Comparison of ENCODE assay signal across 8 cellular contexts in genomic region chr5:10627185-10628115, GRCh38.
DNase-seq lines count a peak whose midpoint lies in the region; ATAC-seq and TF ChIP-seq lines count a peak whose summit lies in the region.

No MANE protein-coding gene starts in this region.

- no peaks in the 10 kb centered on the region for H3K27me3 ChIP-seq in testis

- H3K9me3 ChIP-seq in SK-N-MC (ENCODE audit: low read depth, low read length) (no peaks in the 10 kb centered on the region), testis (no peaks in the 10 kb centered on the region)

- H3K27ac Mint-ChIP-seq in HFFc6, result peak overlapping the region; percentile 84
- H3K27ac Mint-ChIP-seq in activated naive CD4-positive, alpha-beta T cell treated with anti-CD3 and anti-CD28 coated beads, Interleukin-2, amount 50 U/mL, for 24 hours, result peak overlapping the region; percentile 82

- H3K4me3 Mint-ChIP-seq in HFFc6, result peak overlapping the region; percentile 89
- H3K4me3 Mint-ChIP-seq in activated naive CD4-positive, alpha-beta T cell treated with anti-CD3 and anti-CD28 coated beads, Interleukin-2, amount 50 U/mL, for 24 hours, result peak overlapping the region; percentile 95

- peak; percentile 97 for ATAC-seq in omental fat pad (ENCODE audit: low FRiP score)

- H3K36me3 ChIP-seq in SK-N-MC (ENCODE audit: insufficient read depth, low read length) (no peaks in the 10 kb centered on the region), testis (ENCODE audit: low read depth, missing control alignments) (no peaks in the 10 kb centered on the region)

- no peak for TF ChIP-seq POLR2A in testis (IDR thresholded peaks at IDR 0.05)

- intact Hi-C loops in testis (cut with DNase I; ENCODE audit: low total_unique reads), result loop anchor here (5.0 kb wide), 1 partner anchor 170 kb away; no protein-coding TSS in a partner anchor

- peaks cover 6% of the 10 kb centered on the region for H3K4me1 ChIP-seq in testis

- no peaks in the 10 kb centered on the region for H3K9me3 Mint-ChIP-seq in HFFc6
- H3K9me3 Mint-ChIP-seq in activated naive CD4-positive, alpha-beta T cell treated with anti-CD3 and anti-CD28 coated beads, Interleukin-2, amount 50 U/mL, for 24 hours, result no peaks in the 10 kb centered on the region

- no peaks in the 10 kb centered on the region; the same call in 1 of the 2 replicates for H3K27me3 Mint-ChIP-seq in HFFc6 (ENCODE audit: insufficient read depth)
- H3K27me3 Mint-ChIP-seq in activated naive CD4-positive, alpha-beta T cell treated with anti-CD3 and anti-CD28 coated beads, Interleukin-2, amount 50 U/mL, for 24 hours, result no peaks in the 10 kb centered on the region

- H3K9ac ChIP-seq in SK-N-MC (ENCODE audit: insufficient read length), result peak overlapping the region; percentile 41

- H3K4me3 ChIP-seq in SK-N-MC (peak overlapping the region; percentile 64), testis (no peak overlapping the region)

- WGBS in testis, 2 donors, result 13 to 36% methylated on average over 20 of the region's 20 CpGs

- H3K27ac ChIP-seq in SK-N-MC, result no peak overlapping the region
- H3K27ac ChIP-seq in testis, result peak overlapping the region in 1 of 2 donors; percentile 46

- peaks cover 46% of the 10 kb centered on the region for H3K4me1 Mint-ChIP-seq in HFFc6 (ENCODE audit: low read depth)
- H3K4me1 Mint-ChIP-seq in activated naive CD4-positive, alpha-beta T cell treated with anti-CD3 and anti-CD28 coated beads, Interleukin-2, amount 50 U/mL, for 24 hours, result peaks cover 25% of the 10 kb centered on the region

- peaks cover 12% of the 10 kb centered on the region for H3K36me3 Mint-ChIP-seq in HFFc6 (ENCODE audit: low read depth)
- no peaks in the 10 kb centered on the region for H3K36me3 Mint-ChIP-seq in activated naive CD4-positive, alpha-beta T cell treated with anti-CD3 and anti-CD28 coated beads, Interleukin-2, amount 50 U/mL, for 24 hours

- POLR2A ChIA-PET in GM10248 (lab: Yijun Ruan, JAX), result interaction anchor here (2.4 kb wide), 1 partner anchor 20 kb away, joined by 7 read pairs; no protein-coding TSS in a partner anchor

- CTCF ChIA-PET in GM10248 (lab: Yijun Ruan, JAX), result interaction anchor here (0.6 to 7.9 kb wide), 53 partner anchors 8 to 274 kb away, joined by 3 to 148 read pairs (median 5); partner anchors contain the start of genes MARCHF6 and ROPN1L

- peak; percentile 79 for DNase-seq in GM10248 (ENCODE audit: extremely low spot score)
- DNase-seq in HFFc6, result peak; percentile 98
- DNase-seq in MV-4-11 (lab: John Stamatoyannopoulos, UW), result peak; percentile 92
- peak; percentile 89 for DNase-seq in SK-N-MC (ENCODE audit: low read depth, low spot score)
- DNase-seq in glomerular visceral epithelial cell (ENCODE audit: extremely low spot score), result peak; percentile 98
- peak; percentile 75 for DNase-seq in omental fat pad (ENCODE audit: low spot score)
- DNase-seq in testis, result peak; percentile 87

- TF ChIP-seq CTCF in GM10248 (IDR thresholded peaks at IDR 0.05; ENCODE audit: control extremely low read depth, extremely low read depth, low read depth, missing control alignments) (peak; percentile 93), HFFc6 (IDR thresholded peaks at IDR 0.05) (peak; percentile 96), omental fat pad (IDR thresholded peaks at IDR 0.05) (peak in 1 of 3 donors; percentile 89), testis (IDR thresholded peaks at IDR 0.05) (peak; percentile 81 to 94 (median 87))
